13 cellular contexts compared by ENCODE assay signal in the genomic region with DNA sequence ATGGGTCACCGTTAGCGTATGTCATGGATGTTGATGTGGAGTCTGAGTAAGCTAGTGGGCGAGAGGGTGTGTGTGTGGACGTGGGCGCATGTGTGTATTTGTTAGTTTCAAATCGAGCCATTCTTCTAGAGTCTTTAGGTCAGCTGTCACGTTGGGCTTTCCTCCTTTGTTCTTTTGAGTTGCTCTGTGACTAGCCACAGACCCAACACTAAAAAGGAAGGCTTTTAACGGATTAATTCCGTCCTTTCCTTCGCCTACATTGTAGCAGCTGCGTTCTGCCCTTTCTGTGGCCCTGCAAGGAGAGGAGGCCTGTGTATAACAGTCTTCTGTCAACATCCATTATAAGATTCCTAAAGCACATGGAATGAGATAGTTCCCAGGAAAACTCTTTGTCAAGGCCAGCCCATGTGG.
DNase-seq lines count a peak whose midpoint lies in the region; ATAC-seq, FAIRE-seq and TF ChIP-seq lines count a peak whose summit lies in the region.
"Had no signal": no experiment of that assay in that cellular context is flagged by ENCODE, and none has a peak within 500 bp of the region (broad histone marks: within the 10 kb centered on the region; RNA-seq: fewer than 3 reads in every experiment).

No MANE protein-coding gene starts in this region.

- DNase-seq in GM23338 (ENCODE audit: low spot score), result no peak
- peak; percentile 32 for DNase-seq in amniotic epithelial cell (ENCODE audit: low read depth)
- DNase-seq in left ventricle myocardium superior, result no peak
- DNase-seq in sciatic nerve (ENCODE audit: low spot score), result no peak
- DNase-seq in GM19239 (ENCODE audit: insufficient read length, low spot score), result no peak
- DNase-seq: activated B cell treated with CpG ODN at 0.5 μM for 24 hours; activated gamma-delta T cell treated with Interleukin-2 at 50 U/mL for 16 hours; CD8-positive, alpha-beta memory T cell; colonic mucosa; NCI-H2081 had no signal

- peaks cover 6% of the 10 kb centered on the region; the same call in 1 of the 2 replicates for H4K20me1 ChIP-seq in GM23338 (replicated peaks; ENCODE audit: insufficient read depth)

- peaks cover 4% of the 10 kb centered on the region; the same call in 1 of the 2 replicates for H3F3A ChIP-seq in GM23338 (replicated peaks; ENCODE audit: low read depth)

- peak overlapping the region; percentile 5; the same call in 1 of the 2 replicates for H3K27ac Mint-ChIP-seq in GM23338
- H3K27ac Mint-ChIP-seq: activated B cell treated with CpG ODN at 0.5 μM for 24 hours; CD8-positive, alpha-beta memory T cell had no signal

- peaks cover 47% of the 10 kb centered on the region for H3K4me1 Mint-ChIP-seq in GM23338
- H3K4me1 Mint-ChIP-seq: CD8-positive, alpha-beta memory T cell had no signal

- H3K4me3 ChIP-seq in GM23338, result no peak overlapping the region
- H3K4me3 ChIP-seq: colonic mucosa had no signal

- no peaks in the 10 kb centered on the region for H3K27me3 ChIP-seq in GM23338 (ENCODE audit: insufficient read depth)
- H3K27me3 ChIP-seq: colonic mucosa had no signal

- no peak for FAIRE-seq in GM19239 (lab: Jason Lieb, UNC)

- no peak overlapping the region for H2AFZ ChIP-seq in GM23338

- H3K79me2 ChIP-seq in GM23338 (replicated peaks; ENCODE audit: insufficient read depth), result peaks cover 73% of the 10 kb centered on the region

- no peak for TF ChIP-seq CTCF in GM23338 (conservative IDR thresholded peaks at IDR 0.05; ENCODE audit: low read depth in 2 of 2)

- H3K4me3 Mint-ChIP-seq in GM23338, result no peak overlapping the region; the same call in 2 of the 3 replicates
- H3K4me3 Mint-ChIP-seq: activated B cell treated with CpG ODN at 0.5 μM for 24 hours; CD8-positive, alpha-beta memory T cell had no signal

- H3K36me3 ChIP-seq in GM23338 (ENCODE audit: insufficient read depth), result peaks cover 9% of the 10 kb centered on the region; the same call in 1 of the 2 replicates
- H3K36me3 ChIP-seq: colonic mucosa had no signal

- H3K9me3 Mint-ChIP-seq in GM23338, result peaks cover 19% of the 10 kb centered on the region
- H3K9me3 Mint-ChIP-seq: activated B cell treated with CpG ODN at 0.5 μM for 24 hours had no signal

- peaks cover 1% of the 10 kb centered on the region for H3K27me3 Mint-ChIP-seq in GM23338 (ENCODE audit: insufficient read depth, low read depth, poor library complexity)
- H3K27me3 Mint-ChIP-seq: activated B cell treated with CpG ODN at 0.5 μM for 24 hours had no signal

- peaks cover 45% of the 10 kb centered on the region for H3K36me3 Mint-ChIP-seq in GM23338 (ENCODE audit: low read depth)
- H3K36me3 Mint-ChIP-seq: CD8-positive, alpha-beta memory T cell had no signal

- no peaks in the 10 kb centered on the region for H3K9me2 ChIP-seq in GM23338 (ENCODE audit: insufficient read depth)

- intact Hi-C loops in left ventricle myocardium superior (cut with micrococcal nuclease), result no loop called here
- intact Hi-C loops in sciatic nerve (cut with DNase I), result no loop called here

- peak overlapping the region; percentile 16; the same call in 1 of the 2 replicates for H3K27ac ChIP-seq in GM23338 (ENCODE audit: low read depth)
- H3K27ac ChIP-seq: colonic mucosa had no signal

- H3K4me2 ChIP-seq in GM23338, result peak overlapping the region; percentile 16

- ATAC-seq in GM23338 (no peak), left ventricle myocardium superior (peak; percentile 50), sciatic nerve (peak; percentile 71), GM18517 (IDR thresholded peaks at IDR 0.05; ENCODE audit: unreplicated experiment) (no peak), GM19463 (IDR thresholded peaks at IDR 0.05; ENCODE audit: unreplicated experiment) (no peak), HG03565 (IDR thresholded peaks at IDR 0.05; ENCODE audit: unreplicated experiment) (no peak)

- H3K4me1 ChIP-seq in GM23338 (ENCODE audit: insufficient read depth), result peaks cover 46% of the 10 kb centered on the region

TF ChIP-seq in GM23338, 12 proteins besides CTCF, POLR2A, EP300 and RAD21:
- TF ChIP-seq POLR2AphosphoS5 (IDR thresholded peaks at IDR 0.05; ENCODE audit: low read depth), result no peak
- TF ChIP-seq CREB1 (CRISPR knock-in tag; IDR thresholded peaks at IDR 0.05; ENCODE audit: low read depth), result no peak
- TF ChIP-seq ZNF331 (CRISPR knock-in tag; IDR thresholded peaks at IDR 0.05; ENCODE audit: low read depth), result no peak

Comparison
In these comparisons a context has a peak if more than half of its experiments do, and no peak if none do; other contexts are left out.
1. ATAC-seq: peak in left ventricle myocardium superior (single experiment) and sciatic nerve (single experiment); none in GM23338 (single experiment), GM18517 (single experiment), GM19463 (single experiment) and HG03565 (single experiment).